ENCODE assay signal across 29 cellular contexts in genomic region chr6:12481292-12481691, GRCh38.
"Had no signal": no experiment of that assay in that cellular context is flagged by ENCODE, and none has a peak within 500 bp of the region (broad histone marks: within the 10 kb centered on the region; RNA-seq: fewer than 3 reads in every experiment).

No MANE protein-coding gene starts in this region.

- FAIRE-seq: colon, endometrium, endothelial cell of umbilical vein, frontal cortex had no signal

- H3K27me3 Mint-ChIP-seq: effector memory CD8-positive, alpha-beta T cell had no signal

- H3K27ac Mint-ChIP-seq: dendritic cell treated with granulocyte-macrophage colony-stimulating factor and Interleukin-4, amounts not matched to agents 40 ng/mL and 50 ng/mL, for 4 days; effector memory CD8-positive, alpha-beta T cell; endodermal cell had no signal

- H3K4me1 Mint-ChIP-seq: endodermal cell had no signal

- H3K4me2 ChIP-seq: hepatocyte had no signal

- H3K4me3 Mint-ChIP-seq: dendritic cell treated with granulocyte-macrophage colony-stimulating factor and Interleukin-4, amounts not matched to agents 40 ng/mL and 50 ng/mL, for 4 days; effector memory CD8-positive, alpha-beta T cell; endodermal cell had no signal

- H3K4me3 ChIP-seq: colonic mucosa, coronary artery, dorsolateral prefrontal cortex, esophagus muscularis mucosa, esophagus squamous epithelium, gastrocnemius medialis, gastroesophageal sphincter, heart left ventricle, heart right ventricle, hepatocyte had no signal

- H3K9me3 ChIP-seq: colonic mucosa, esophagus muscularis mucosa, esophagus squamous epithelium, gastrocnemius medialis, gastroesophageal sphincter, heart left ventricle, heart right ventricle had no signal

- H3K9me3 Mint-ChIP-seq: dendritic cell treated with granulocyte-macrophage colony-stimulating factor and Interleukin-4, amounts not matched to agents 40 ng/mL and 50 ng/mL, for 4 days; effector memory CD8-positive, alpha-beta T cell; endodermal cell had no signal

- ATAC-seq: effector memory CD8-positive, alpha-beta T cell; esophagus mucosa; foreskin keratinocyte; gastrocnemius medialis; gastroesophageal sphincter; heart left ventricle; heart right ventricle had no signal

- H3K27ac ChIP-seq: colonic mucosa, coronary artery, dorsolateral prefrontal cortex, epithelial cell of prostate, esophagus muscularis mucosa, esophagus squamous epithelium, foreskin keratinocyte, gastrocnemius medialis, gastroesophageal sphincter, heart left ventricle, heart right ventricle, hepatocyte had no signal

- H3K4me1 ChIP-seq: colonic mucosa, esophagus muscularis mucosa, gastrocnemius medialis, gastroesophageal sphincter had no signal

- H3K36me3 ChIP-seq: colonic mucosa, esophagus muscularis mucosa, esophagus squamous epithelium, gastrocnemius medialis, gastroesophageal sphincter, heart left ventricle, heart right ventricle had no signal

- DNase-seq: colonic mucosa; cortex of kidney; dermis blood vessel endothelial cell; dorsolateral prefrontal cortex; effector CD4-positive, alpha-beta T cell; effector CD8-positive, alpha-beta T cell; effector memory CD4-positive, alpha-beta T cell; effector memory CD8-positive, alpha-beta T cell; endodermal cell; erythroblast; esophagus squamous epithelium; foreskin fibroblast; foreskin keratinocyte; foreskin melanocyte; gastrocnemius medialis; head of caudate nucleus; heart left ventricle; heart right ventricle had no signal
